ENCODE assay signal across 12 cellular contexts in genomic region chr6:164085552-164086325, GRCh38.
DNase-seq lines count a peak whose midpoint lies in the region; ATAC-seq and TF ChIP-seq lines count a peak whose summit lies in the region.
"Had no signal": no experiment of that assay in that cellular context is flagged by ENCODE, and none has a peak within 500 bp of the region (broad histone marks: within the 10 kb centered on the region; RNA-seq: fewer than 3 reads in every experiment).

No MANE protein-coding gene starts in this region.

- no peaks in the 10 kb centered on the region for H3K4me1 Mint-ChIP-seq in activated naive CD8-positive, alpha-beta T cell (ENCODE audit: low read depth)
- H3K4me1 Mint-ChIP-seq in activated naive CD8-positive, alpha-beta T cell treated with anti-CD3 and anti-CD28 coated beads for 36 hours, result no peaks in the 10 kb centered on the region
- H3K4me1 Mint-ChIP-seq in neural progenitor cell, result peaks cover 58% of the 10 kb centered on the region

- in situ Hi-C loops in HAP-1 (cut with MboI; ENCODE audit: low sequenced_read_pairs), result no loop called here

- TF ChIP-seq CTCF in heart right ventricle (IDR thresholded peaks at IDR 0.05) (no peak), neural progenitor cell (IDR thresholded peaks at IDR 0.05) (no peak)

- H3K27ac Mint-ChIP-seq in activated naive CD8-positive, alpha-beta T cell, result no peak overlapping the region
- H3K27ac Mint-ChIP-seq in activated naive CD8-positive, alpha-beta T cell treated with anti-CD3 and anti-CD28 coated beads for 36 hours, result no peak overlapping the region
- peak overlapping the region; percentile 100 for H3K27ac Mint-ChIP-seq in neural progenitor cell
- H3K27ac Mint-ChIP-seq: activated naive CD8-positive, alpha-beta T cell treated with anti-CD3 and anti-CD28 coated beads, Interleukin-2, amount 10 ng/mL, durations not matched to agents 7 days and 5 days had no signal

- ATAC-seq in heart right ventricle (peak; percentile 90 to 97 (median 95)), aorta (ENCODE audit: low FRiP score) (peak; percentile 94)
- ATAC-seq: A549 had no signal

- H3K4me1 ChIP-seq in heart right ventricle (peaks cover 9 to 27% (median 20%) of the 10 kb centered on the region in 9 donors), neural progenitor cell (peaks cover 13% of the 10 kb centered on the region), aorta (ENCODE audit: control insufficient read depth in 1 of 2, insufficient read depth in 2 of 2, low read length in 2 of 2) (no peaks in the 10 kb centered on the region), HAP-1 (no peaks in the 10 kb centered on the region)
- H3K4me1 ChIP-seq: A549 had no signal

- peaks cover 4% of the 10 kb centered on the region for H3K27me3 Mint-ChIP-seq in activated naive CD8-positive, alpha-beta T cell
- peaks cover 28% of the 10 kb centered on the region for H3K27me3 Mint-ChIP-seq in activated naive CD8-positive, alpha-beta T cell treated with anti-CD3 and anti-CD28 coated beads for 36 hours
- peaks cover 8% of the 10 kb centered on the region for H3K27me3 Mint-ChIP-seq in neural progenitor cell (ENCODE audit: insufficient read depth, low read depth)
- H3K27me3 Mint-ChIP-seq: activated naive CD8-positive, alpha-beta T cell treated with anti-CD3 and anti-CD28 coated beads, Interleukin-2, amount 10 ng/mL, durations not matched to agents 7 days and 5 days had no signal

- H3K27me3 ChIP-seq in heart right ventricle, result no peaks in the 10 kb centered on the region
- H3K27me3 ChIP-seq in neural progenitor cell, result no peaks in the 10 kb centered on the region
- H3K27me3 ChIP-seq in aorta (ENCODE audit: control insufficient read depth in 1 of 2, insufficient read depth in 2 of 2, low read length in 1 of 2), result no peaks in the 10 kb centered on the region
- H3K27me3 ChIP-seq in HAP-1 (ENCODE audit: low read depth), result no peaks in the 10 kb centered on the region
- H3K27me3 ChIP-seq: upper lobe of left lung had no signal

- no peak overlapping the region for H3K4me2 ChIP-seq in neural progenitor cell
- H3K4me2 ChIP-seq: A549 had no signal

- no peaks in the 10 kb centered on the region for H3K79me2 ChIP-seq in neural progenitor cell (ENCODE audit: low read depth)

- H3K27ac ChIP-seq in heart right ventricle (peak overlapping the region; percentile 86 to 93 (median 92)), neural progenitor cell (peak overlapping the region; percentile 92), aorta (ENCODE audit: low read depth in 1 of 2, low read length in 2 of 2) (peak overlapping the region; percentile 95 to 98)
- H3K27ac ChIP-seq: A549 had no signal

- no peaks in the 10 kb centered on the region for H3K36me3 Mint-ChIP-seq in activated naive CD8-positive, alpha-beta T cell
- no peaks in the 10 kb centered on the region for H3K36me3 Mint-ChIP-seq in activated naive CD8-positive, alpha-beta T cell treated with anti-CD3 and anti-CD28 coated beads for 36 hours
- H3K36me3 Mint-ChIP-seq in neural progenitor cell, result peaks cover 5% of the 10 kb centered on the region
- H3K36me3 Mint-ChIP-seq: activated naive CD8-positive, alpha-beta T cell treated with anti-CD3 and anti-CD28 coated beads, Interleukin-2, amount 10 ng/mL, durations not matched to agents 7 days and 5 days had no signal

- H3K9ac ChIP-seq in neural progenitor cell, result no peak overlapping the region

- WGBS in heart right ventricle, 2 donors, result 20 to 23% methylated on average over 27 of the region's 27 CpGs
- 39 to 44% methylated on average over 27 of the region's 27 CpGs for WGBS in aorta, 2 donors

- no peak for DNase-seq in activated naive CD8-positive, alpha-beta T cell treated with anti-CD3 and anti-CD28 coated beads for 36 hours
- DNase-seq in heart right ventricle (peak; percentile 81 to 85), neural progenitor cell (ENCODE audit: low spot score) (peak; percentile 80), aorta (peak; percentile 92), D341Med (ENCODE audit: low spot score) (no peak), HAP-1 (ENCODE audit: low spot score in 2 of 2) (no peak), OCI-M2 (lab: John Stamatoyannopoulos, UW; ENCODE audit: unreplicated experiment) (no peak)
- DNase-seq: activated naive CD8-positive, alpha-beta T cell treated with anti-CD3 and anti-CD28 coated beads, Interleukin-2, amount 10 ng/mL, durations not matched to agents 7 days and 5 days; NCI-H2029 had no signal

- H3K36me3 ChIP-seq in heart right ventricle (no peaks in the 10 kb centered on the region), neural progenitor cell (no peaks in the 10 kb centered on the region), aorta (ENCODE audit: control insufficient read depth in 1 of 2, insufficient read depth in 2 of 2, low read length in 1 of 2) (no peaks in the 10 kb centered on the region), HAP-1 (replicated peaks) (no peaks in the 10 kb centered on the region)
- H3K36me3 ChIP-seq: upper lobe of left lung had no signal

- no peaks in the 10 kb centered on the region for H4K20me1 ChIP-seq in neural progenitor cell (ENCODE audit: low read depth)

- H3K4me3 ChIP-seq in heart right ventricle, result peak overlapping the region in 5 of 10 donors; percentile 16 to 42 (median 24)
- H3K4me3 ChIP-seq in neural progenitor cell, result no peak overlapping the region
- H3K4me3 ChIP-seq in aorta (ENCODE audit: low read length in 2 of 2), result no peak overlapping the region
- no peak overlapping the region for H3K4me3 ChIP-seq in HAP-1
- H3K4me3 ChIP-seq: A549, upper lobe of left lung had no signal

- H3F3A ChIP-seq in neural progenitor cell (ENCODE audit: low read depth), result peaks cover 18% of the 10 kb centered on the region

- intact Hi-C loops in heart right ventricle (cut with DNase I) (loop anchor here in 2 of 10 donors (5.0 to 10.0 kb wide), 2 partner anchors 118 to 751 kb away; no protein-coding TSS in a partner anchor), aorta (cut with DNase I) (loop anchor here in 1 of 2 donors (1.0 to 5.0 kb wide), 2 partner anchors 24 to 673 kb away; partner anchors contain the start of gene QKI)

- no peaks in the 10 kb centered on the region for H3K9me3 ChIP-seq in heart right ventricle
- no peaks in the 10 kb centered on the region for H3K9me3 ChIP-seq in neural progenitor cell (ENCODE audit: low read depth)
- no peaks in the 10 kb centered on the region for H3K9me3 ChIP-seq in aorta (ENCODE audit: control insufficient read depth, low read length)
- H3K9me3 ChIP-seq in HAP-1, result no peaks in the 10 kb centered on the region
- H3K9me3 ChIP-seq: A549, upper lobe of left lung had no signal

- peak overlapping the region; percentile 49 for H3K4me3 Mint-ChIP-seq in activated naive CD8-positive, alpha-beta T cell
- no peak overlapping the region for H3K4me3 Mint-ChIP-seq in activated naive CD8-positive, alpha-beta T cell treated with anti-CD3 and anti-CD28 coated beads for 36 hours
- peak overlapping the region; percentile 76 for H3K4me3 Mint-ChIP-seq in neural progenitor cell
- H3K4me3 Mint-ChIP-seq: activated naive CD8-positive, alpha-beta T cell treated with anti-CD3 and anti-CD28 coated beads, Interleukin-2, amount 10 ng/mL, durations not matched to agents 7 days and 5 days had no signal

- H3K9me3 Mint-ChIP-seq in activated naive CD8-positive, alpha-beta T cell (ENCODE audit: low read depth), result no peaks in the 10 kb centered on the region
- peaks cover 1% of the 10 kb centered on the region for H3K9me3 Mint-ChIP-seq in activated naive CD8-positive, alpha-beta T cell treated with anti-CD3 and anti-CD28 coated beads for 36 hours
- peaks cover 6% of the 10 kb centered on the region for H3K9me3 Mint-ChIP-seq in neural progenitor cell
- H3K9me3 Mint-ChIP-seq: activated naive CD8-positive, alpha-beta T cell treated with anti-CD3 and anti-CD28 coated beads, Interleukin-2, amount 10 ng/mL, durations not matched to agents 7 days and 5 days had no signal

- peak overlapping the region; percentile 73 for H2AFZ ChIP-seq in neural progenitor cell (replicated peaks)

Comparison
In these comparisons a context has a peak if more than half of its experiments do, and no peak if none do; other contexts are left out.
1. DNase-seq: peak in heart right ventricle (2 of 2), neural progenitor cell (single experiment) and aorta (2 of 2); none in activated naive CD8-positive, alpha-beta T cell treated with anti-CD3 and anti-CD28 coated beads for 36 hours (single experiment), D341Med (single experiment), HAP-1 (0 of 2) and OCI-M2 (single experiment).
2. Peak in every context shown above with its lines, with median percentiles within 50 percentile points of each other: H3K27ac ChIP-seq.